Comparison of ENCODE assay signal across 20 cellular contexts in the genomic region with DNA sequence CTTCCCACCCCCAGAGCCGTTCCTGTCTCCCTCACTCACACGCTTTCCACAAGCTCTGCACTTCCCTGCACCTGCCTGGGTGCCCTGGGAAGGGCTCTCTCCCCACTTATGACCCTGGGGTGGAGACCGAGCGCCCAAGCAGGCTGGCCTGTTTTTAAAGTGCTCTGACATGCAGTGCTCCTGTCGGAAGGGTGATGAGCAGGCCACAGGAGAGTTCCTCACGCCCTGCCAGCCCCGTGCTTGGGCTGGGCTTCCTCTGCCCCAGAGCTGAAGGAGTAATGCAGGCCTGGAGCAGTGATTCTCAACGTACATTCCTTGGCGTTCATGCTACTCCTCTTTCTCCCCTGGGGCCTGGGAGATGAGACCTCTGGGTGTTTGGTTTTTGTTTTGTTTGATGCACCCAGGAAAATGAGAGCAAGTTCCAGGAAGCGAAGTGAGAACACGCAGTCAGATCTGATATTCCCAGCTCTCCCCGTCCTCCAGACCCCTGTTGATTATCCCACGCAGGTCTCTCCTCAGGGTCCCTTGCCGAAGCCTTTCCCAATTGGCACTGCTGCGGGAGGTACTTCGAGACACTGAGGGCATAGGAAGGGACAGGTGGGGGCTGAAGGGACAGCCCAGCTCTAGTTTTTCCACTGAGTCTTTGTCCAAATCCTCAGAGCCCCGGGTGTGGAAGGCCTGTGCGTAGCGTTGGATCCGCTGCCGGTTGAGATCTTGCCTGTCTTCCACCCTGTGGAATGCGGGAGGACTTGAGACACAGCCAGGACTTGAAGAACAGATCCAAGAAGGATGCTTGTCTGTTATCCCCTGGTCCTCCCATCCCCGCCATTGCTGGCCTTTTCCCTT. TPM values are rescaled to one million over a fixed set of nuclear protein-coding genes. Genes with fewer than 3 reads are reported as not detected.
A peak's percentile ranks its signal among the peaks of the same experiment; 100 is the strongest.
DNase-seq lines count a peak whose midpoint lies in the region; ATAC-seq and TF ChIP-seq lines count a peak whose summit lies in the region.
"Had no signal": no experiment of that assay in that cellular context is flagged by ENCODE, and none has a peak within 500 bp of the region (broad histone marks: within the 10 kb centered on the region; RNA-seq: fewer than 3 reads in every experiment).

No MANE protein-coding gene starts in this region.

- no peaks in the 10 kb centered on the region for H3K4me1 Mint-ChIP-seq in activated B cell treated with CpG ODN at 0.5 μM for 24 hours

- H3K9me3 ChIP-seq in testis, result no peaks in the 10 kb centered on the region
- H3K9me3 ChIP-seq in thyroid gland, result no peaks in the 10 kb centered on the region
- H3K9me3 ChIP-seq: BLaER1, SJCRH30 had no signal

- TF ChIP-seq POLR2A in testis (IDR thresholded peaks at IDR 0.05) (no peak), thyroid gland (IDR thresholded peaks at IDR 0.05) (no peak)

- H3K27ac Mint-ChIP-seq in activated B cell treated with CpG ODN at 0.5 μM for 24 hours, result no peak overlapping the region

- H3K27me3 ChIP-seq in testis (no peaks in the 10 kb centered on the region), thyroid gland (no peaks in the 10 kb centered on the region)
- H3K27me3 ChIP-seq: BLaER1 had no signal

- CTCF ChIA-PET in activated B cell treated with CpG ODN at 0.5 μM for 24 hours (lab: Charles Lee), result interaction anchor here (0.9 to 2.3 kb wide), 2 partner anchors 131 to 212 kb away, joined by 3 to 6 read pairs; no protein-coding TSS in a partner anchor

- POLR2A ChIA-PET in activated B cell treated with CpG ODN at 0.5 μM for 24 hours (lab: Charles Lee), result no interaction called here

- H3K27ac ChIP-seq in cingulate gyrus (ENCODE audit: low read depth, low read length) (peak overlapping the region; percentile 19), testis (no peak overlapping the region), thyroid gland (no peak overlapping the region)
- H3K27ac ChIP-seq: BLaER1, SJCRH30 had no signal

- H3K36me3 Mint-ChIP-seq in activated B cell treated with CpG ODN at 0.5 μM for 24 hours (ENCODE audit: low read depth), result peaks cover 35% of the 10 kb centered on the region

- H3K4me1 ChIP-seq in testis (no peaks in the 10 kb centered on the region), thyroid gland (no peaks in the 10 kb centered on the region)
- H3K4me1 ChIP-seq: SJCRH30 had no signal

- peak; percentile 7 for DNase-seq in activated B cell treated with CpG ODN at 0.5 μM for 24 hours
- peak; percentile 5 for DNase-seq in mucosa of gallbladder (ENCODE audit: low spot score)
- peak; percentile 12 for DNase-seq in testis
- no peak for DNase-seq in thyroid gland
- no peak for DNase-seq in activated CD4-positive, alpha-beta T cell treated with anti-CD3 and anti-CD28 coated beads for 1 hour
- DNase-seq in AML-193 (lab: John Stamatoyannopoulos, UW), result no peak
- DNase-seq: Calu3; CD4-positive, alpha-beta memory T cell; DMS53; KG1; NCI-H1092 treated with DMSO at 0.1 percent for 48 hours; NCI-H1436 treated with DMSO at 0.1 percent for 48 hours; NCI-H2029; NCI-H345; NCI-H774; NK-92 treated with Interleukin-12 subunit alpha and Interleukin-12 subunit beta, amount 100 ng/mL, for 24 hours; SJCRH30 had no signal

- TF ChIP-seq CTCF in activated B cell treated with CpG ODN at 0.5 μM for 24 hours (IDR thresholded peaks at IDR 0.05) (no peak), testis (IDR thresholded peaks at IDR 0.05) (no peak), thyroid gland (IDR thresholded peaks at IDR 0.05) (no peak)

- no peak overlapping the region for H3K4me3 ChIP-seq in testis
- H3K4me3 ChIP-seq in thyroid gland (replicated peaks in 1 of 3), result no peak overlapping the region
- H3K4me3 ChIP-seq: BLaER1, SJCRH30 had no signal

- peaks cover 3% of the 10 kb centered on the region for H3K27me3 Mint-ChIP-seq in activated B cell treated with CpG ODN at 0.5 μM for 24 hours

- no peaks in the 10 kb centered on the region for H3K36me3 ChIP-seq in testis (ENCODE audit: low read depth, missing control alignments)
- H3K36me3 ChIP-seq in thyroid gland, result no peaks in the 10 kb centered on the region
- H3K36me3 ChIP-seq: SJCRH30 had no signal

- ATAC-seq in activated B cell treated with CpG ODN at 0.5 μM for 24 hours (ENCODE audit: low read depth) (no peak), HG03045 (IDR thresholded peaks at IDR 0.05; ENCODE audit: unreplicated experiment) (no peak)

- H3K4me3 Mint-ChIP-seq in activated B cell treated with CpG ODN at 0.5 μM for 24 hours, result no peak overlapping the region
- H3K4me3 Mint-ChIP-seq: CD4-positive, alpha-beta memory T cell had no signal

- H3K9me3 Mint-ChIP-seq in activated B cell treated with CpG ODN at 0.5 μM for 24 hours, result no peaks in the 10 kb centered on the region

- WGBS in testis, 2 donors, result 84 to 89% methylated on average over 17 to 23 of the region's 23 CpGs
- WGBS in thyroid gland, 2 donors, result 87 to 92% methylated on average over 22 to 23 of the region's 23 CpGs

- intact Hi-C loops in activated B cell treated with CpG ODN at 0.5 μM for 24 hours (cut with micrococcal nuclease), result no loop called here
- intact Hi-C loops in testis (cut with DNase I; ENCODE audit: low total_unique reads), result no loop called here
- intact Hi-C loops in thyroid gland (cut with DNase I), result loop anchor here (10.0 kb wide), 1 partner anchor 343 kb away; no protein-coding TSS in a partner anchor

RNA-seq across cellular contexts. Expression of gene TRPV6, which starts 14.1 kb away (rescaled TPM):
- total RNA-seq in activated B cell treated with CpG ODN at 0.5 μM for 24 hours (not detected in 2 replicates), mucosa of gallbladder (47.3 TPM), testis (1 to 10 TPM; 2.2 to 4.5 TPM), thyroid gland (1 to 10 TPM in 2 of 4 donors, under 1 TPM in 2; 0.25 to 2.9 (median 1.2) TPM)
- polyA plus RNA-seq in testis (ENCODE audit: insufficient read depth, low read depth, low replicate concordance), result 2.6 TPM
- total RNA-seq: CD4-positive, alpha-beta memory T cell; SJCRH30 had no signal

RNA-seq across cellular contexts. Expression of gene EPHB6, which starts 16.6 kb away (rescaled TPM):
- 20.9 and 21.4 TPM in 2 replicates for total RNA-seq in activated B cell treated with CpG ODN at 0.5 μM for 24 hours
- 16.7 TPM for total RNA-seq in mucosa of gallbladder
- total RNA-seq in testis, result 10 to 100 TPM; 47.3 to 52.0 TPM
- 38.1 TPM for polyA plus RNA-seq in testis (ENCODE audit: insufficient read depth, low read depth, low replicate concordance)
- 10 to 100 TPM; 20.0 to 46.2 (median 27.4) TPM for total RNA-seq in thyroid gland

Comparison
In these comparisons a context has a peak if more than half of its experiments do, and no peak if none do; other contexts are left out.
1. DNase-seq: peak in activated B cell treated with CpG ODN at 0.5 μM for 24 hours (single experiment), mucosa of gallbladder (single experiment) and testis (single experiment); none in thyroid gland (0 of 2), activated CD4-positive, alpha-beta T cell treated with anti-CD3 and anti-CD28 coated beads for 1 hour (single experiment) and AML-193 (0 of 2).